Comparison of ENCODE assay signal across 8 cellular contexts in the genomic region with DNA sequence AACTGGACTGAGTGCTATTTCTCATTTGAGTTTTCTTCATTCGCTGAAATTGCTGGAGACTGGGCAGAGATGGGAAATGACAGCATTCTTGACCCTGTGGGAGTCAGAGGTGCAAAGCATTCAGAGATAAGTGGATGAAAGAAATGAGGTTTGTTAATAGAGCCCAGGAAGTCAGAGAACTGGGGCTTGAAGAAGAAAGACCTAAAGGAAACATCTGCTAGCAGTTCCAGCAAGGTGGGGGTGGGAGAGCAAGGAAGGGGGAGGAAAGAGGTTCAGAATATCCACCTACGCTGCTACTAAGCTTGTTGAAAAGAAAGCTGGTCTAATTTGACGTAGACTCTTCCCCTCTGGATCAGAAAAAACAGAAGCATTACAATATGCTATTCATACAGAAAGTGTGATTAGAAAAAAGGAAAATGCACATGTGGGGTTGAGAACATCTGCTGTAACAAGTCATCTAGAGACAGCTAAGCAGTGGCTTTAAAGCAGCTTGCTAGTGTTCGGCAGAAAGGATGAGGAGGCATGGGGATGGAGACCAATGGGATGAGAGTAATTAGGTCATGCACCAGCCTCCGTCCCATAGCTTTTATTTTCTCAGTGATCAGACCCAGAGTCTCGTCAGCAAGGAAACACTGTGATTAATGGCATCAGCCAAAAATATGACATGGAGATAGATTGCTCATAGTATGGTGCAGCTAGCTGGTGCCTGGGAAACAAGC. TPM values are rescaled to one million over a fixed set of nuclear protein-coding genes. Genes with fewer than 3 reads are reported as not detected.
DNase-seq lines count a peak whose midpoint lies in the region; ATAC-seq and TF ChIP-seq lines count a peak whose summit lies in the region.
"Had no signal": no experiment of that assay in that cellular context is flagged by ENCODE, and none has a peak within 500 bp of the region (broad histone marks: within the 10 kb centered on the region; RNA-seq: fewer than 3 reads in every experiment).

No MANE protein-coding gene starts in this region.

- H3K27me3 Mint-ChIP-seq in activated CD8-positive, alpha-beta T cell treated with anti-CD3 and anti-CD28 coated beads, Interleukin-2, amount 10 ng/mL, durations not matched to agents 7 days and 5 days (ENCODE audit: low read depth), result no peaks in the 10 kb centered on the region

- no peak for TF ChIP-seq EP300 in ovary (IDR thresholded peaks at IDR 0.05)

- no peak for TF ChIP-seq POLR2A in ovary (IDR thresholded peaks at IDR 0.05)

- no peak overlapping the region for H3K27ac ChIP-seq in ovary
- H3K27ac ChIP-seq: SK-N-MC had no signal

- H3K4me3 ChIP-seq in ovary, result no peak overlapping the region
- H3K4me3 ChIP-seq: SK-N-MC had no signal

- DNase-seq in activated CD8-positive, alpha-beta T cell treated with anti-CD3 and anti-CD28 coated beads, Interleukin-2, amount 10 ng/mL, durations not matched to agents 7 days and 5 days, result no peak
- DNase-seq in left kidney (ENCODE audit: low read depth, low spot score) (peak; percentile 43), ovary (no peak), NCI-H2107 treated with DMSO at 0.1 percent for 48 hours (lab: John Stamatoyannopoulos, UW; ENCODE audit: unreplicated experiment) (no peak), NCI-H82 (lab: John Stamatoyannopoulos, UW) (no peak)

- H3K4me3 Mint-ChIP-seq in activated CD8-positive, alpha-beta T cell treated with anti-CD3 and anti-CD28 coated beads, Interleukin-2, amount 10 ng/mL, durations not matched to agents 7 days and 5 days, result no peak overlapping the region

- H3K27me3 ChIP-seq in ovary, result no peaks in the 10 kb centered on the region

- intact Hi-C loops in ovary (cut with DNase I), result no loop called here

- H3K36me3 ChIP-seq in ovary, result no peaks in the 10 kb centered on the region

- peaks cover 1% of the 10 kb centered on the region for H3K4me1 ChIP-seq in ovary (ENCODE audit: insufficient read depth)

- POLR2A ChIA-PET in activated CD8-positive, alpha-beta T cell treated with anti-CD3 and anti-CD28 coated beads, Interleukin-2, amount 10 ng/mL, durations not matched to agents 7 days and 5 days (lab: Charles Lee), result interaction anchor here (0.7 kb wide), 1 partner anchor 144 kb away, joined by 3 read pairs; a partner anchor contains a TSS

- WGBS in ovary, 3 donors, result 55 to 62% (median 57%) methylated on average over 6 of the region's 6 CpGs

- peaks cover 29% of the 10 kb centered on the region for H3K36me3 Mint-ChIP-seq in activated CD8-positive, alpha-beta T cell treated with anti-CD3 and anti-CD28 coated beads, Interleukin-2, amount 10 ng/mL, durations not matched to agents 7 days and 5 days (ENCODE audit: low read depth)

- no peaks in the 10 kb centered on the region for H3K9me3 Mint-ChIP-seq in activated CD8-positive, alpha-beta T cell treated with anti-CD3 and anti-CD28 coated beads, Interleukin-2, amount 10 ng/mL, durations not matched to agents 7 days and 5 days (ENCODE audit: insufficient read depth)

- H3K9me3 ChIP-seq in ovary, result no peaks in the 10 kb centered on the region

- H3K4me1 Mint-ChIP-seq in activated CD8-positive, alpha-beta T cell treated with anti-CD3 and anti-CD28 coated beads, Interleukin-2, amount 10 ng/mL, durations not matched to agents 7 days and 5 days (ENCODE audit: low read depth), result peaks cover 37% of the 10 kb centered on the region

- TF ChIP-seq CTCF in ovary (IDR thresholded peaks at IDR 0.05), result no peak

- CTCF ChIA-PET in activated CD8-positive, alpha-beta T cell treated with anti-CD3 and anti-CD28 coated beads, Interleukin-2, amount 10 ng/mL, durations not matched to agents 7 days and 5 days (lab: Charles Lee), result interaction anchor here (1.1 to 4.5 kb wide), 5 partner anchors 11 to 295 kb away, joined by 3 to 39 read pairs (median 10); no protein-coding TSS in a partner anchor

- peak; percentile 55 for ATAC-seq in GM19043 (IDR thresholded peaks at IDR 0.05; ENCODE audit: low read depth, unreplicated experiment)
- ATAC-seq in HG02943 (IDR thresholded peaks at IDR 0.05; ENCODE audit: low read depth, unreplicated experiment), result peak; percentile 43
- peak; percentile 36 for ATAC-seq in activated CD8-positive, alpha-beta T cell treated with anti-CD3 and anti-CD28 coated beads, Interleukin-2, amount 10 ng/mL, durations not matched to agents 7 days and 5 days

- no peak overlapping the region for H3K27ac Mint-ChIP-seq in activated CD8-positive, alpha-beta T cell treated with anti-CD3 and anti-CD28 coated beads, Interleukin-2, amount 10 ng/mL, durations not matched to agents 7 days and 5 days

RNA-seq across cellular contexts. Expression of a gene that starts 29.7 kb away (rescaled TPM):
- total RNA-seq in activated CD8-positive, alpha-beta T cell treated with anti-CD3 and anti-CD28 coated beads, Interleukin-2, amount 10 ng/mL, durations not matched to agents 7 days and 5 days, result 10 to 100 TPM; 23.4 to 23.7 TPM
- 10 to 100 TPM; 29.5 to 53.7 (median 39.8) TPM for total RNA-seq in ovary
- 10 to 100 TPM; 17.5 to 40.8 TPM for polyA plus RNA-seq in ovary
